In the genomic region with DNA sequence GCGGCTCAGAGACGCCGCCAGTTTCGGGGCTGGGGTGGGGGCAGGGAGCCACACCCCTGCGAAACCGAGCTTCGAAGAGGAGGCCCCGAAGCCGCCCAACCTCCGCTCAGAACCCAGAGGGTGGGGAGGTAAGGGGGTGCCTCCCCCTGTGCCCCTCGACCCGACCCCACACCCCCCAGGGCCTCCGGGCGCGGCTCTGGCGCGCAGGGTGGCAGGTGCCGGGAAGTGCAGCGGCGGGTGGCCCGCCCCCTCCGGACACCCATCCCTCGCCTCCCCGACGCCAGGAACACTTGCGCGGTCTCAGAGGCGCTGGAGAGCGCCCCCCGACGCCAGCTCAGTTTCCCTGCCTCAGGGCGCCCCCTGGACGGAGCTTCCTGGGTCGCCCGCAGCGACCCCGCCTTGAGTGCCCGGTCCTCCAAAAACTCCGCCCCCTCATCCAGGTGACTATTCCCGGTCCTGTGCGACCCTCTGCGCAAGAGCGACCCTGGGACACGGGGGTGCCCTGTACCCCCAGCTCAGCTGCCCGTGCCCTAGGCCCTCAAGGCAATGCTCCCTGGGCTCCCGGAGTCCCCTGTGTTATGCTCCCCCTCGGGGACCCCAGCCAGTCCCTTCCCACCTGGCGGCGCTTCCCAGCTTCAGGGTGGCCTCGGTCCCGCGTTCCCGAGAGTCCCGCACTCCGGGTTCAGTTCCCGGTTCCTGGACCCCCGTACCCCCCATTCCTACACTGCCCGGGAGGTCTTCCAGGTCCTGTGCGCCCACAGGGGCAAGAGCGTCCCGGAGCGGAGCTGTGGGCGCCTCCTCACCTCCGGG, we compare ENCODE assay signal across 1 cellular context.
TF ChIP-seq lines count a peak whose summit lies in the region.

No MANE protein-coding gene starts in this region.

TF ChIP-seq in HepG2, 621 proteins besides CTCF, POLR2A, EP300 and RAD21 (continued from another document and continues in another):
- TF ChIP-seq TMF1 (CRISPR knock-in tag; IDR thresholded peaks at IDR 0.05; ENCODE audit: low read depth) (no peak), PHF20 (CRISPR knock-in tag; IDR thresholded peaks at IDR 0.05) (no peak; the same call in 1 of the 2 replicates), PAX8 (CRISPR knock-in tag; IDR thresholded peaks at IDR 0.05; ENCODE audit: borderline replicate concordance) (0 out of 2 replicates have a peak, but pooled peaks have one; percentile 15), ZNF776 (CRISPR knock-in tag; IDR thresholded peaks at IDR 0.05) (no peak), ZNF564 (CRISPR knock-in tag; IDR thresholded peaks at IDR 0.05) (no peak; the same call in 1 of the 2 replicates), NFRKB (IDR thresholded peaks at IDR 0.05) (no peak), ZNF430 (CRISPR knock-in tag; IDR thresholded peaks at IDR 0.05) (peak; percentile 67; the same call in 1 of the 2 replicates), DNMT3B (CRISPR knock-in tag; conservative IDR thresholded peaks at IDR 0.05) (peak; percentile 50; the same call in 1 of the 2 replicates), HNF4G (IDR thresholded peaks at IDR 0.05; ENCODE audit: borderline replicate concordance, low read depth, low read length) (no peak), HNF4G (CRISPR knock-in tag; IDR thresholded peaks at IDR 0.05; ENCODE audit: borderline replicate concordance, low read depth) (no peak), REL (CRISPR knock-in tag; conservative IDR thresholded peaks at IDR 0.05) (0 out of 2 replicates have a peak, but pooled peaks have one; percentile 66), KLF12 (CRISPR knock-in tag; IDR thresholded peaks at IDR 0.05; ENCODE audit: borderline replicate concordance) (no peak; the same call in 1 of the 2 replicates), HDAC6 (IDR thresholded peaks at IDR 0.05; ENCODE audit: low read depth, low read length) (no peak), ZNF749 (CRISPR knock-in tag; IDR thresholded peaks at IDR 0.05; ENCODE audit: borderline replicate concordance) (0 out of 2 replicates have a peak, but pooled peaks have one; percentile 44), XBP1 (CRISPR knock-in tag; IDR thresholded peaks at IDR 0.05) (no peak), TOE1 (CRISPR knock-in tag; IDR thresholded peaks at IDR 0.05) (no peak), PCBP1 (IDR thresholded peaks at IDR 0.05; ENCODE audit: borderline replicate concordance, low read depth, low read length) (peak; percentile 67; the same call in 1 of the 2 replicates), ZNF260 (CRISPR knock-in tag; IDR thresholded peaks at IDR 0.05; ENCODE audit: borderline replicate concordance, low read depth) (no peak), HMG20A (CRISPR knock-in tag; IDR thresholded peaks at IDR 0.05; ENCODE audit: borderline replicate concordance) (no peak), REXO4 (CRISPR knock-in tag; IDR thresholded peaks at IDR 0.05; ENCODE audit: borderline replicate concordance) (no peak), YEATS4 (CRISPR knock-in tag; IDR thresholded peaks at IDR 0.05; ENCODE audit: borderline replicate concordance) (peak; percentile 5; the same call in 1 of the 2 replicates), SP4 (CRISPR knock-in tag; IDR thresholded peaks at IDR 0.05) (no peak), SOX6 (IDR thresholded peaks at IDR 0.05) (no peak), SOX6 (CRISPR knock-in tag; IDR thresholded peaks at IDR 0.05) (no peak), NCOA5 (CRISPR knock-in tag; IDR thresholded peaks at IDR 0.05) (no peak), ZBTB21 (CRISPR knock-in tag; IDR thresholded peaks at IDR 0.05) (no peak), NPAS2 (CRISPR knock-in tag; IDR thresholded peaks at IDR 0.05; ENCODE audit: borderline replicate concordance) (no peak), ATF7 (IDR thresholded peaks at IDR 0.05) (no peak), ATF7 (CRISPR knock-in tag; IDR thresholded peaks at IDR 0.05) (peak; percentile 47; the same call in 1 of the 2 replicates), ESRRA (CRISPR knock-in tag; IDR thresholded peaks at IDR 0.05; ENCODE audit: low read depth) (no peak), GTF2F1 (IDR thresholded peaks at IDR 0.05; ENCODE audit: low read length) (no peak), FOXM1 (CRISPR knock-in tag; IDR thresholded peaks at IDR 0.05) (no peak), ZNF772 (CRISPR knock-in tag; IDR thresholded peaks at IDR 0.05) (peak; percentile 23; the same call in 1 of the 2 replicates), BRCA1 (CRISPR knock-in tag; IDR thresholded peaks at IDR 0.05) (0 out of 2 replicates have a peak, but pooled peaks have one; percentile 3), ZNF333 (CRISPR knock-in tag; IDR thresholded peaks at IDR 0.05; ENCODE audit: borderline replicate concordance) (no peak), ZNF296 (CRISPR knock-in tag; conservative IDR thresholded peaks at IDR 0.05) (peak; percentile 43; the same call in 1 of the 2 replicates), KDM2A (CRISPR knock-in tag; IDR thresholded peaks at IDR 0.05; ENCODE audit: borderline replicate concordance, low read depth) (peak; percentile 63; the same call in 1 of the 2 replicates), CCAR2 (optimal IDR thresholded peaks at IDR 0.05; ENCODE audit: low read depth, low read length) (no peak), KDM3A (CRISPR knock-in tag; IDR thresholded peaks at IDR 0.05; ENCODE audit: low read depth) (peak; percentile 48; the same call in 1 of the 2 replicates), HNF4A (CRISPR knock-in tag; IDR thresholded peaks at IDR 0.05) (no peak), ZNF557 (CRISPR knock-in tag; IDR thresholded peaks at IDR 0.05) (peak; percentile 69; the same call in 1 of the 2 replicates), KMT2A (CRISPR knock-in tag; IDR thresholded peaks at IDR 0.05) (no peak), ZNF703 (CRISPR knock-in tag; IDR thresholded peaks at IDR 0.05; ENCODE audit: borderline replicate concordance) (0 out of 2 replicates have a peak, but pooled peaks have one; percentile 66), ZNF615 (CRISPR knock-in tag; IDR thresholded peaks at IDR 0.05; ENCODE audit: borderline replicate concordance) (no peak), ZNF660 (CRISPR knock-in tag; IDR thresholded peaks at IDR 0.05; ENCODE audit: borderline replicate concordance, low read depth) (no peak), GLI4 (CRISPR knock-in tag; IDR thresholded peaks at IDR 0.05; ENCODE audit: borderline replicate concordance) (no peak)
- TF ChIP-seq, protein P1, sequence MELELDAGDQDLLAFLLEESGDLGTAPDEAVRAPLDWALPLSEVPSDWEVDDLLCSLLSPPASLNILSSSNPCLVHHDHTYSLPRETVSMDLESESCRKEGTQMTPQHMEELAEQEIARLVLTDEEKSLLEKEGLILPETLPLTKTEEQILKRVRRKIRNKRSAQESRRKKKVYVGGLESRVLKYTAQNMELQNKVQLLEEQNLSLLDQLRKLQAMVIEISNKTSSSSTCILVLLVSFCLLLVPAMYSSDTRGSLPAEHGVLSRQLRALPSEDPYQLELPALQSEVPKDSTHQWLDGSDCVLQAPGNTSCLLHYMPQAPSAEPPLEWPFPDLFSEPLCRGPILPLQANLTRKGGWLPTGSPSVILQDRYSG (CRISPR knock-in tag; IDR thresholded peaks at IDR 0.05): 0 out of 2 replicates have a peak, but pooled peaks have one; percentile 57
- TF ChIP-seq, protein P2, sequence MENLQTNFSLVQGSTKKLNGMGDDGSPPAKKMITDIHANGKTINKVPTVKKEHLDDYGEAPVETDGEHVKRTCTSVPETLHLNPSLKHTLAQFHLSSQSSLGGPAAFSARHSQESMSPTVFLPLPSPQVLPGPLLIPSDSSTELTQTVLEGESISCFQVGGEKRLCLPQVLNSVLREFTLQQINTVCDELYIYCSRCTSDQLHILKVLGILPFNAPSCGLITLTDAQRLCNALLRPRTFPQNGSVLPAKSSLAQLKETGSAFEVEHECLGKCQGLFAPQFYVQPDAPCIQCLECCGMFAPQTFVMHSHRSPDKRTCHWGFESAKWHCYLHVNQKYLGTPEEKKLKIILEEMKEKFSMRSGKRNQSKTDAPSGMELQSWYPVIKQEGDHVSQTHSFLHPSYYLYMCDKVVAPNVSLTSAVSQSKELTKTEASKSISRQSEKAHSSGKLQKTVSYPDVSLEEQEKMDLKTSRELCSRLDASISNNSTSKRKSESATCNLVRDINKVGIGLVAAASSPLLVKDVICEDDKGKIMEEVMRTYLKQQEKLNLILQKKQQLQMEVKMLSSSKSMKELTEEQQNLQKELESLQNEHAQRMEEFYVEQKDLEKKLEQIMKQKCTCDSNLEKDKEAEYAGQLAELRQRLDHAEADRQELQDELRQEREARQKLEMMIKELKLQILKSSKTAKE (CRISPR knock-in tag; IDR thresholded peaks at IDR 0.05; ENCODE audit: borderline replicate concordance): no peak; the same call in 1 of the 2 replicates
- TF ChIP-seq, protein P3, sequence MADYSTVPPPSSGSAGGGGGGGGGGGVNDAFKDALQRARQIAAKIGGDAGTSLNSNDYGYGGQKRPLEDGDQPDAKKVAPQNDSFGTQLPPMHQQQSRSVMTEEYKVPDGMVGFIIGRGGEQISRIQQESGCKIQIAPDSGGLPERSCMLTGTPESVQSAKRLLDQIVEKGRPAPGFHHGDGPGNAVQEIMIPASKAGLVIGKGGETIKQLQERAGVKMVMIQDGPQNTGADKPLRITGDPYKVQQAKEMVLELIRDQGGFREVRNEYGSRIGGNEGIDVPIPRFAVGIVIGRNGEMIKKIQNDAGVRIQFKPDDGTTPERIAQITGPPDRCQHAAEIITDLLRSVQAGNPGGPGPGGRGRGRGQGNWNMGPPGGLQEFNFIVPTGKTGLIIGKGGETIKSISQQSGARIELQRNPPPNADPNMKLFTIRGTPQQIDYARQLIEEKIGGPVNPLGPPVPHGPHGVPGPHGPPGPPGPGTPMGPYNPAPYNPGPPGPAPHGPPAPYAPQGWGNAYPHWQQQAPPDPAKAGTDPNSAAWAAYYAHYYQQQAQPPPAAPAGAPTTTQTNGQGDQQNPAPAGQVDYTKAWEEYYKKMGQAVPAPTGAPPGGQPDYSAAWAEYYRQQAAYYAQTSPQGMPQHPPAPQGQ (CRISPR knock-in tag; IDR thresholded peaks at IDR 0.05; ENCODE audit: borderline replicate concordance): no peak
- TF ChIP-seq, protein P4, sequence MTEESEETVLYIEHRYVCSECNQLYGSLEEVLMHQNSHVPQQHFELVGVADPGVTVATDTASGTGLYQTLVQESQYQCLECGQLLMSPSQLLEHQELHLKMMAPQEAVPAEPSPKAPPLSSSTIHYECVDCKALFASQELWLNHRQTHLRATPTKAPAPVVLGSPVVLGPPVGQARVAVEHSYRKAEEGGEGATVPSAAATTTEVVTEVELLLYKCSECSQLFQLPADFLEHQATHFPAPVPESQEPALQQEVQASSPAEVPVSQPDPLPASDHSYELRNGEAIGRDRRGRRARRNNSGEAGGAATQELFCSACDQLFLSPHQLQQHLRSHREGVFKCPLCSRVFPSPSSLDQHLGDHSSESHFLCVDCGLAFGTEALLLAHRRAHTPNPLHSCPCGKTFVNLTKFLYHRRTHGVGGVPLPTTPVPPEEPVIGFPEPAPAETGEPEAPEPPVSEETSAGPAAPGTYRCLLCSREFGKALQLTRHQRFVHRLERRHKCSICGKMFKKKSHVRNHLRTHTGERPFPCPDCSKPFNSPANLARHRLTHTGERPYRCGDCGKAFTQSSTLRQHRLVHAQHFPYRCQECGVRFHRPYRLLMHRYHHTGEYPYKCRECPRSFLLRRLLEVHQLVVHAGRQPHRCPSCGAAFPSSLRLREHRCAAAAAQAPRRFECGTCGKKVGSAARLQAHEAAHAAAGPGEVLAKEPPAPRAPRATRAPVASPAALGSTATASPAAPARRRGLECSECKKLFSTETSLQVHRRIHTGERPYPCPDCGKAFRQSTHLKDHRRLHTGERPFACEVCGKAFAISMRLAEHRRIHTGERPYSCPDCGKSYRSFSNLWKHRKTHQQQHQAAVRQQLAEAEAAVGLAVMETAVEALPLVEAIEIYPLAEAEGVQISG (CRISPR knock-in tag; IDR thresholded peaks at IDR 0.05): no peak
- TF ChIP-seq, protein P5, sequence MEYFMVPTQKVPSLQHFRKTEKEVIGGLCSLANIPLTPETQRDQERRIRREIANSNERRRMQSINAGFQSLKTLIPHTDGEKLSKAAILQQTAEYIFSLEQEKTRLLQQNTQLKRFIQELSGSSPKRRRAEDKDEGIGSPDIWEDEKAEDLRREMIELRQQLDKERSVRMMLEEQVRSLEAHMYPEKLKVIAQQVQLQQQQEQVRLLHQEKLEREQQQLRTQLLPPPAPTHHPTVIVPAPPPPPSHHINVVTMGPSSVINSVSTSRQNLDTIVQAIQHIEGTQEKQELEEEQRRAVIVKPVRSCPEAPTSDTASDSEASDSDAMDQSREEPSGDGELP (IDR thresholded peaks at IDR 0.05; ENCODE audit: borderline replicate concordance, low read depth): no peak
- TF ChIP-seq, protein P6, sequence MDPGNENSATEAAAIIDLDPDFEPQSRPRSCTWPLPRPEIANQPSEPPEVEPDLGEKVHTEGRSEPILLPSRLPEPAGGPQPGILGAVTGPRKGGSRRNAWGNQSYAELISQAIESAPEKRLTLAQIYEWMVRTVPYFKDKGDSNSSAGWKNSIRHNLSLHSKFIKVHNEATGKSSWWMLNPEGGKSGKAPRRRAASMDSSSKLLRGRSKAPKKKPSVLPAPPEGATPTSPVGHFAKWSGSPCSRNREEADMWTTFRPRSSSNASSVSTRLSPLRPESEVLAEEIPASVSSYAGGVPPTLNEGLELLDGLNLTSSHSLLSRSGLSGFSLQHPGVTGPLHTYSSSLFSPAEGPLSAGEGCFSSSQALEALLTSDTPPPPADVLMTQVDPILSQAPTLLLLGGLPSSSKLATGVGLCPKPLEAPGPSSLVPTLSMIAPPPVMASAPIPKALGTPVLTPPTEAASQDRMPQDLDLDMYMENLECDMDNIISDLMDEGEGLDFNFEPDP (CRISPR knock-in tag; conservative IDR thresholded peaks at IDR 0.05): no peak
- TF ChIP-seq, protein P7, sequence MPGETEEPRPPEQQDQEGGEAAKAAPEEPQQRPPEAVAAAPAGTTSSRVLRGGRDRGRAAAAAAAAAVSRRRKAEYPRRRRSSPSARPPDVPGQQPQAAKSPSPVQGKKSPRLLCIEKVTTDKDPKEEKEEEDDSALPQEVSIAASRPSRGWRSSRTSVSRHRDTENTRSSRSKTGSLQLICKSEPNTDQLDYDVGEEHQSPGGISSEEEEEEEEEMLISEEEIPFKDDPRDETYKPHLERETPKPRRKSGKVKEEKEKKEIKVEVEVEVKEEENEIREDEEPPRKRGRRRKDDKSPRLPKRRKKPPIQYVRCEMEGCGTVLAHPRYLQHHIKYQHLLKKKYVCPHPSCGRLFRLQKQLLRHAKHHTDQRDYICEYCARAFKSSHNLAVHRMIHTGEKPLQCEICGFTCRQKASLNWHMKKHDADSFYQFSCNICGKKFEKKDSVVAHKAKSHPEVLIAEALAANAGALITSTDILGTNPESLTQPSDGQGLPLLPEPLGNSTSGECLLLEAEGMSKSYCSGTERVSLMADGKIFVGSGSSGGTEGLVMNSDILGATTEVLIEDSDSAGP (CRISPR knock-in tag; IDR thresholded peaks at IDR 0.05; ENCODE audit: borderline replicate concordance): peak; percentile 22; the same call in 1 of the 2 replicates
